Comparison of ENCODE assay signal across 19 cellular contexts in the genomic region with DNA sequence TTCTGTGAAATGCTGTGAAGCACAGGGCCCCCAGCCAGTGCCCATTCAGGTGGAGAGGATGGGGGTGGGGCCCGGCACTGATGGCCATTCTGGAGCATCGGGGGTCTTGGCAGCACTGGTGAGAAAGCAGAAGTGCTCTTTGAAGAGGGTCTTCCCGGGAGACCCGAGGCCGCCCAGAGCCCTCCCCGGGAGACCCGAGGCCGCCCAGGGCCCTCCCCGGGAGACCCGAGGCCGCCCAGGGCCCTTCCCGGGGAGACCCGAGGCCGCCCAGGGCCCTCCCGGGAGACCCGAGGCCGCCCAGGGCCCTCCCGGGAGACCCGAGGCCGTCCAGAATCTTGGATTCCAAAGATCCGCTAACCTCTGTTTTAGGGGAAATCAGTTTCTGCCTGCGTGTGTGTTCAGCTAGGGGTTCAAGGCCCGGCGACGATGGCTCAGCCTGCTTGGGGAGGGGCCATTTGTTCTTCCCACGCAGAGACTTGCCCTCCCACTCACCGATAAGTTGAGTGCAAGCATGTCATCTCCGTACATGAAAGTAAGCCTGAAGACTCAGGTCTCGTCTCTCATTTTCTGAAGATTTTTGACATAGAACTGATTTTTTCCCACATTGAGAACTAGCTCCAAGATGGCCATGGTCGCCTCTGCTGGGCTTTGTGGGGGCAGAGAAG. TPM values are rescaled to one million over a fixed set of nuclear protein-coding genes. Genes with fewer than 3 reads are reported as not detected.
A peak's percentile ranks its signal among the peaks of the same experiment; 100 is the strongest.
DNase-seq lines count a peak whose midpoint lies in the region; ATAC-seq, FAIRE-seq and TF ChIP-seq lines count a peak whose summit lies in the region.
"Had no signal": no experiment of that assay in that cellular context is flagged by ENCODE, and none has a peak within 500 bp of the region (broad histone marks: within the 10 kb centered on the region; RNA-seq: fewer than 3 reads in every experiment).

No MANE protein-coding gene starts in this region.

- TF ChIP-seq POLR2A in NB4 (IDR thresholded peaks at IDR 0.05; ENCODE audit: extremely low read depth, insufficient read length) = no peak

- H2AFZ ChIP-seq in neural progenitor cell (replicated peaks) = no peak overlapping the region
- H2AFZ ChIP-seq: PC-9 had no signal

- H3K4me1 ChIP-seq in neural progenitor cell (peaks cover 12% of the 10 kb centered on the region), small intestine (ENCODE audit: control insufficient read depth in 2 of 2, insufficient read depth in 1 of 2, low read depth in 1 of 2, low read length in 1 of 2) (no peaks in the 10 kb centered on the region)

- peaks cover 14% of the 10 kb centered on the region for H4K20me1 ChIP-seq in neural progenitor cell (ENCODE audit: low read depth)

- H3K4me3 ChIP-seq in NB4 (ENCODE audit: low read depth, low read length) (peak overlapping the region; percentile 78), neural progenitor cell (no peak overlapping the region), small intestine (ENCODE audit: low read depth in 1 of 2, low read length in 2 of 2) (no peak overlapping the region)
- H3K4me3 ChIP-seq: PC-9 had no signal

- no peaks in the 10 kb centered on the region for H3K27me3 ChIP-seq in neural progenitor cell
- no peaks in the 10 kb centered on the region for H3K27me3 ChIP-seq in small intestine (ENCODE audit: control insufficient read depth in 2 of 2, insufficient read depth in 2 of 2, low read length in 2 of 2)

- no peaks in the 10 kb centered on the region for H3F3A ChIP-seq in neural progenitor cell (ENCODE audit: low read depth)

- H3K27ac ChIP-seq in neural progenitor cell (no peak overlapping the region), small intestine (ENCODE audit: low read depth in 1 of 2, low read length in 1 of 2) (no peak overlapping the region)
- H3K27ac ChIP-seq: 22Rv1, PC-9 had no signal

- peaks cover 6% of the 10 kb centered on the region for H3K27me3 Mint-ChIP-seq in neural progenitor cell (ENCODE audit: insufficient read depth, low read depth)

- H3K36me3 ChIP-seq in neural progenitor cell (no peaks in the 10 kb centered on the region), small intestine (ENCODE audit: control insufficient read depth in 2 of 2, insufficient read depth in 2 of 2, low read length in 2 of 2) (peaks cover 0 to 2% of the 10 kb centered on the region in 2 donors)

- WGBS in small intestine, 3 donors = 91 to 94% (median 94%) methylated on average over 19 to 30 of the region's 30 CpGs

- no peak for FAIRE-seq in small intestine (lab: Jason Lieb, UNC)

- no peak overlapping the region for H3K9ac ChIP-seq in neural progenitor cell

- H3K4me1 Mint-ChIP-seq in neural progenitor cell = peaks cover 4% of the 10 kb centered on the region

- DNase-seq in NCI-H2227 (lab: John Stamatoyannopoulos, UW; ENCODE audit: unreplicated experiment) (peak; percentile 33), NCI-H2227 treated with DMSO at 0.1 percent for 48 hours (lab: John Stamatoyannopoulos, UW) (no peak), NB4 (ENCODE audit: low read depth) (peak; percentile 71), neural progenitor cell (ENCODE audit: low spot score) (peak; percentile 36), SW480 (ENCODE audit: low spot score) (no peak), small intestine (no peak)
- DNase-seq: CD8-positive, alpha-beta memory T cell; GF-D8; IMR-90; NCI-H1436; NCI-H2081; NCI-H226; NCI-H526 treated with DMSO at 0.1 percent for 48 hours; NK-92 treated with Interleukin-12 subunit alpha and Interleukin-12 subunit beta, amount 100 ng/mL, for 24 hours; PC-9 had no signal

- no peak for TF ChIP-seq CTCF in NB4 (IDR thresholded peaks at IDR 0.05; ENCODE audit: low read depth, low read length)
- TF ChIP-seq CTCF in neural progenitor cell (IDR thresholded peaks at IDR 0.05) = no peak

- H3K9me3 Mint-ChIP-seq in neural progenitor cell = no peaks in the 10 kb centered on the region
- H3K9me3 Mint-ChIP-seq: CD8-positive, alpha-beta memory T cell had no signal

- H3K4me2 ChIP-seq in neural progenitor cell = no peak overlapping the region
- H3K4me2 ChIP-seq: PC-9 had no signal

- no peaks in the 10 kb centered on the region for H3K79me2 ChIP-seq in neural progenitor cell (ENCODE audit: low read depth)

- H3K36me3 Mint-ChIP-seq in neural progenitor cell = peaks cover 17% of the 10 kb centered on the region

- H3K9me3 ChIP-seq in neural progenitor cell (ENCODE audit: low read depth) (no peaks in the 10 kb centered on the region), small intestine (ENCODE audit: control insufficient read depth, low read depth) (no peaks in the 10 kb centered on the region)

- H3K4me3 Mint-ChIP-seq in neural progenitor cell = no peak overlapping the region

- ATAC-seq in esophagus mucosa (peak; percentile 23), GM21723 (IDR thresholded peaks at IDR 0.05; ENCODE audit: unreplicated experiment) (no peak)
- ATAC-seq: HCT116 had no signal

- no peak overlapping the region for H3K27ac Mint-ChIP-seq in neural progenitor cell

RNA-seq across cellular contexts. Expression of a gene that starts 35.2 kb away (rescaled TPM):
- 27.1 TPM for total RNA-seq in esophagus mucosa
- 6.8 and 41.0 TPM in 2 replicates for total RNA-seq in neural progenitor cell (ENCODE audit: low replicate concordance)
- 100 to 1,000 TPM in 1 of 3 donors, 10 to 100 TPM in 2; 64.5 to 105 (median 75.9) TPM for polyA plus RNA-seq in small intestine

Comparison
In these comparisons a context has a peak if more than half of its experiments do, and no peak if none do; other contexts are left out.
1. DNase-seq: peak in NCI-H2227 (single experiment), NB4 (single experiment) and neural progenitor cell (single experiment); none in NCI-H2227 treated with DMSO at 0.1 percent for 48 hours (single experiment), SW480 (single experiment) and small intestine (single experiment).